In genomic region chr15:89177633-89178306, GRCh38 we compare ENCODE assay signal across 1 cellular context.
TF ChIP-seq lines count a peak whose summit lies in the region.

No MANE protein-coding gene starts in this region.

TF ChIP-seq in HepG2, 621 proteins besides CTCF, POLR2A, EP300 and RAD21 (continued from another document):
- TF ChIP-seq IKZF5 (CRISPR knock-in tag; IDR thresholded peaks at IDR 0.05) (0 out of 2 replicates have a peak, but pooled peaks have one; percentile 14), ZNF570 (CRISPR knock-in tag; IDR thresholded peaks at IDR 0.05; ENCODE audit: borderline replicate concordance) (no peak), TCF7L2 (IDR thresholded peaks at IDR 0.05; ENCODE audit: low read depth, low read length) (no peak), GMEB2 (CRISPR knock-in tag; IDR thresholded peaks at IDR 0.05; ENCODE audit: low read depth) (0 out of 2 replicates have a peak, but pooled peaks have one; percentile 14), KLF16 (CRISPR knock-in tag; IDR thresholded peaks at IDR 0.05) (0 out of 4 replicates have a peak, but pooled peaks of 1 of the 2 experiments have one; percentile 38), ZNF362 (CRISPR knock-in tag; IDR thresholded peaks at IDR 0.05; ENCODE audit: borderline replicate concordance) (peak; percentile 48; the same call in 1 of the 2 replicates), ELF4 (CRISPR knock-in tag; IDR thresholded peaks at IDR 0.05; ENCODE audit: borderline replicate concordance) (no peak)
